Comparison of ENCODE assay signal across 11 cellular contexts in genomic region chr1:160867651-160868050, GRCh38. TPM values are rescaled to one million over a fixed set of nuclear protein-coding genes. Genes with fewer than 3 reads are reported as not detected.
"Had no signal": no experiment of that assay in that cellular context is flagged by ENCODE, and none has a peak within 500 bp of the region (broad histone marks: within the 10 kb centered on the region; RNA-seq: fewer than 3 reads in every experiment).

No MANE protein-coding gene starts in this region.

RNA-seq across cellular contexts. Expression of gene CD244, which starts 5.0 kb away (rescaled TPM):
- total RNA-seq: dermis microvascular lymphatic vessel endothelial cell, kidney epithelial cell, lung microvascular endothelial cell, mesothelial cell of epicardium, occipital lobe, renal cortical epithelial cell, temporal lobe had no signal

RNA-seq across cellular contexts. Expression of gene ITLN1, which starts 17.3 kb away (rescaled TPM):
- total RNA-seq: dermis microvascular lymphatic vessel endothelial cell, esophagus squamous epithelium, kidney epithelial cell, lower leg skin, lung microvascular endothelial cell, mesothelial cell of epicardium, renal cortical epithelial cell, skeletal muscle tissue, temporal lobe, thyroid gland had no signal
